In the genomic region with DNA sequence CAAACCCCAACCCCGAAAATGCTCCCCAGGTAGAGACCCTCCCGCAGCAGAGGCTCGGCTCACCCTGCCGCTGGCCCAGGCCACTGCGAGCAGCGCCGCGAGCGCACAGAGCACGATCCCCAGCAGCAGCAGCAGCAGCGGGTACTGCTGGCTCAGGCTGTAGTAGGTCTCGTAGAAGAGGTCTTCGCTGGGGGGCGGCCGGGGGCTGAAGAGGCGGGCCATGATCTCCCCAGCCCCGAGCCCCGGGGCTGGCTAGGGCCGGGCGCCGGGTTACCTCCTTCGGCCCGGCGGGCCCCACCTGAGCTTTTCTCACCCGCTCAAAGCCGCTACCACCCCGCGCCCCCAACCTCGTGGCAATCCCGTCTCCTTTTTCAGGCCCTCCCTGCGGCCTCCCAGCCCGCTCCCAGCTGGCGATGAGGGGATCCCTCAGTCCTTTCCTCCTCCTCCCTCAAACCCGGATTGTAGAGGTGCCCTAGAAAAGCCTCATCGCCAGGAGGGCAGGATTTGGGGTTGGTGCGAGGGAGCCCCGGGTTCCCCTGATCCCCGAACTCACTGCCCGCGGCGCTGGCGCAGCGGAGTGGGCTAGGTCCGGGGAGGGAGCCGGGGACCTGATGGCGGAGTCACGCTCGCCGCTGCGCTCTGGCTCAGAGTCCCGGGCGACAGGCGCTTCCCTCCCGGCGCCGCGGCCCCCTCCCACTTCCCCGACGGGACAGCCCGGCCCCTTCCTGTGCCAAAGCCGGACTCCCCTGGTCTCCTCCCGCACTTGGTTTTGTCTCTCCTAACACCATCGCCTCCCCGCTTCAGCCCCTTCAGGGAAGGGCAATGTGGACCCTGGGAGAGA, we compare ENCODE assay signal across 9 cellular contexts. TPM values are rescaled to one million over a fixed set of nuclear protein-coding genes. Genes with fewer than 3 reads are reported as not detected.
DNase-seq lines count a peak whose midpoint lies in the region; ATAC-seq, FAIRE-seq and TF ChIP-seq lines count a peak whose summit lies in the region.
"Had no signal": no experiment of that assay in that cellular context is flagged by ENCODE, and none has a peak within 500 bp of the region (broad histone marks: within the 10 kb centered on the region; RNA-seq: fewer than 3 reads in every experiment).

Gene ADCY4, minus strand, starts transcription at position 641 of the 841 bp plus-strand sequence. Its CDS starts 419 bp downstream, at position 222.

- H3K36me3 ChIP-seq in BJ (ENCODE audit: control insufficient read depth, insufficient read depth, low read length) = no peaks in the 10 kb centered on the region
- no peaks in the 10 kb centered on the region for H3K36me3 ChIP-seq in RWPE2 (ENCODE audit: low read depth)
- H3K36me3 ChIP-seq in muscle layer of colon (ENCODE audit: insufficient read depth, low read length) = no peaks in the 10 kb centered on the region

- DNase-seq in BJ (ENCODE audit: low read depth) (no peak), RWPE2 (ENCODE audit: low spot score) (no peak), endothelial cell (ENCODE audit: low spot score) (peak; percentile 51), H4 (ENCODE audit: low spot score) (no peak), RCC 7860 (ENCODE audit: low spot score) (no peak), NCI-H2081 treated with DMSO at 0.1 percent for 48 hours (lab: John Stamatoyannopoulos, UW) (no peak), caudate nucleus (lab: John Stamatoyannopoulos, UW) (no peak)

- H3K27me3 Mint-ChIP-seq in endothelial cell (ENCODE audit: unreplicated experiment) = peaks cover 40% of the 10 kb centered on the region

- peaks cover 20% of the 10 kb centered on the region for H3K36me3 Mint-ChIP-seq in endothelial cell (ENCODE audit: low read depth, unreplicated experiment)

- H3K9me3 ChIP-seq in RWPE2 (ENCODE audit: severe bottlenecking) = no peaks in the 10 kb centered on the region
- H3K9me3 ChIP-seq in muscle layer of colon (ENCODE audit: low read length) = no peaks in the 10 kb centered on the region

- H3K4me1 ChIP-seq in RWPE2 (ENCODE audit: insufficient read depth, poor library complexity, severe bottlenecking) (peaks cover 3% of the 10 kb centered on the region), muscle layer of colon (ENCODE audit: insufficient read depth, low read length) (peaks cover 35% of the 10 kb centered on the region)

- peak within 1 kb of the TSS; percentile 98 for H3K4me3 Mint-ChIP-seq in endothelial cell (ENCODE audit: unreplicated experiment)

- H3K27ac ChIP-seq in RWPE2 (ENCODE audit: poor library complexity, severe bottlenecking) = no peak within 1 kb of the TSS
- no peak within 1 kb of the TSS for H3K27ac ChIP-seq in muscle layer of colon (ENCODE audit: low read depth, low read length)
- H3K27ac ChIP-seq in caudate nucleus (ENCODE audit: low read depth, low read length) = no peak within 1 kb of the TSS

- CTCF ChIA-PET in BJ (lab: Yijun Ruan, JAX) = interaction anchor here (1.2 to 16.8 kb wide), 17 partner anchors 11 to 205 kb away, joined by 3 to 491 read pairs (median 33); partner anchors contain the start of genes CBLN3, CIDEB, KHNYN and LTB4R

- H3K27ac Mint-ChIP-seq in endothelial cell (ENCODE audit: unreplicated experiment) = peak within 1 kb of the TSS; percentile 89

- H3K27me3 ChIP-seq in BJ (ENCODE audit: control insufficient read depth, insufficient read depth, low read length) (peaks cover 2% of the 10 kb centered on the region), RWPE2 (ENCODE audit: insufficient read depth, poor library complexity, severe bottlenecking) (peaks cover 23% of the 10 kb centered on the region), muscle layer of colon (ENCODE audit: control insufficient read depth in 1 of 2, insufficient read depth in 2 of 2, low read length in 2 of 2) (peaks cover 39 to 41% of the 10 kb centered on the region in 2 donors)

- no peak for ATAC-seq in RWPE2 (ENCODE audit: low read depth)

- no peak for FAIRE-seq in RCC 7860 (lab: Jason Lieb, UNC)
- FAIRE-seq: endometrium had no signal

- H3K4me3 ChIP-seq in BJ (ENCODE audit: low read depth, low read length) (peak within 1 kb of the TSS; percentile 35), RWPE2 (ENCODE audit: severe bottlenecking) (peak within 1 kb of the TSS; percentile 14), muscle layer of colon (ENCODE audit: low read depth in 1 of 2, low read length in 2 of 2) (peak within 1 kb of the TSS; percentile 25 to 35)

- H3K4me1 Mint-ChIP-seq in endothelial cell (ENCODE audit: unreplicated experiment) = peaks cover 43% of the 10 kb centered on the region

- POLR2A ChIA-PET in BJ (lab: Charles Lee) = interaction anchor here (1.5 to 1.6 kb wide), 2 partner anchors 96 to 102 kb away, joined by 4 to 9 read pairs; partner anchors contain the start of gene KHNYN

- H3K9ac ChIP-seq in muscle layer of colon (ENCODE audit: low read length) = no peak within 1 kb of the TSS

- no peak for TF ChIP-seq CTCF in BJ (IDR thresholded peaks at IDR 0.05; ENCODE audit: insufficient read depth, low read depth, low read length)
- TF ChIP-seq CTCF in RWPE2 (IDR thresholded peaks at IDR 0.05; ENCODE audit: poor library complexity, severe bottlenecking) = no peak
- TF ChIP-seq CTCF in endothelial cell (IDR thresholded peaks at IDR 0.05; ENCODE audit: unreplicated experiment) = no peak

- H3K9me3 Mint-ChIP-seq in endothelial cell (ENCODE audit: unreplicated experiment) = no peaks in the 10 kb centered on the region

RNA-seq across cellular contexts. Expression of gene ADCY4, which starts in this region (rescaled TPM):
- 4.1 and 6.8 TPM in 2 replicates for polyA plus RNA-seq in BJ (2011; rRNA removed)
- 4.2 and 4.9 TPM in 2 replicates for polyA minus RNA-seq in BJ (2011; rRNA and poly(A)+ RNA removed)
- 74.6 TPM for total RNA-seq in endothelial cell (ENCODE audit: unreplicated experiment)
- total RNA-seq in H4 (2014; rRNA removed; shearing (Covaris generic)) = not detected in 2 replicates

Comparison
In these comparisons a context has a peak if more than half of its experiments do, and no peak if none do; other contexts are left out.
1. RNA of gene ADCY4 (total RNA-seq): 74.6 TPM in endothelial cell (single experiment); not detected in H4; every median in the first group is over 10 times any median in the second.
2. Peak in every context shown above with its lines, with median percentiles within 50 percentile points of each other: H3K4me3 ChIP-seq.